2 cellular contexts compared by ENCODE assay signal in genomic region chr4:184207734-184208607, GRCh38. TPM values are rescaled to one million over a fixed set of nuclear protein-coding genes. Genes with fewer than 3 reads are reported as not detected.
"Had no signal": no experiment of that assay in that cellular context is flagged by ENCODE, and none has a peak within 500 bp of the region (broad histone marks: within the 10 kb centered on the region; RNA-seq: fewer than 3 reads in every experiment).

No MANE protein-coding gene starts in this region.

RNA-seq across cellular contexts. Expression of gene ENPP6, which starts 9.7 kb away (rescaled TPM):
- total RNA-seq: Right ventricle myocardium superior, SJSA1 had no signal
